15 cellular contexts compared by ENCODE assay signal in the genomic region with DNA sequence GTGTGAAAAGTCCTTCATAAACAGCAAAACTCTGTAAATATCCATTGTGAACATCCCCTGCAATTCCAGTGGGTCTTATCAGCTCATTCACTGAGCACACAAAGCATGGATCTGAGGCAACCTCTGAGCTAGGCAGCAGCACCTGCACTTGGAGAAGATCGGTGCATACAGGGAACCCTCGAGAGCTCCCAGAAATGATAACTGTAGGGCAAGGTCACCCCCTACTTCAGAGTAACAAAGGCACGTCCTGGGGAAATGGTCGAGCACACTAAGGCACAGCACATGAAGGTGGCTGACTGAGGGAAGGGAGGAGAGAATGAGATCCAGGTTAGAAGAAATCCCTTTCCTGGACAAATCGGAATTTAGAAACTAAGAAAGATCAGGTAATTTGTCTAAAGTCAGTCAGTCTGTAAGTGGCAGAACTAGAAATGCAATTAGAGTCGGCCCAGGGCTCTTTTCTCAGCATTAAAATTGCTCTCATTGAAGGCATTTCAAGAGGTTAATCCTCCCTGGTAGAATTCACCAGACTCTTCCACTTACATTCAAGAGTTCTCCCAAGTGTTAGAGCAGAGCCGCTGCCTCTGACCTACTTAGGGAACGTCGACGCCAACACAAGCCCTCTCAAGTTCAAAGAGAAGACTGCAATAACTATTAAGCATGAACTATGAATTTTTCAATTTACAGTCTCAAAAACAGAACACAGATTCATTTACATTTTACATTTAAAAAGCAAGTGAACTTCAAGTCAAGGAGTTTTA. TPM values are rescaled to one million over a fixed set of nuclear protein-coding genes. Genes with fewer than 3 reads are reported as not detected.
DNase-seq lines count a peak whose midpoint lies in the region; ATAC-seq and TF ChIP-seq lines count a peak whose summit lies in the region.
"Had no signal": no experiment of that assay in that cellular context is flagged by ENCODE, and none has a peak within 500 bp of the region (broad histone marks: within the 10 kb centered on the region; RNA-seq: fewer than 3 reads in every experiment).

No MANE protein-coding gene starts in this region.

- no peak overlapping the region for H2BK15ac ChIP-seq in mesenchymal stem cell (ENCODE audit: low read depth, poor library complexity, severe bottlenecking)

- peak overlapping the region in 1 of 2 experiments; percentile 74 for H3K23ac ChIP-seq in mesenchymal stem cell (ENCODE audit: low read length in 2 of 2)

- no peak overlapping the region for H3K18ac ChIP-seq in mesenchymal stem cell (ENCODE audit: low read depth in 1 of 2, low read length in 2 of 2)

- H3K9me3 ChIP-seq in mesenchymal stem cell (ENCODE audit: control insufficient read depth, low read length) (no peaks in the 10 kb centered on the region), thyroid gland (no peaks in the 10 kb centered on the region)
- H3K9me3 ChIP-seq: MG63, testis had no signal

- peaks cover 3 to 28% of the 10 kb centered on the region in 2 experiments for H3K36me3 ChIP-seq in mesenchymal stem cell (ENCODE audit: control insufficient read depth in 1 of 2, insufficient read depth in 2 of 2, low read depth in 1 of 2, low read length in 2 of 2)
- no peaks in the 10 kb centered on the region for H3K36me3 ChIP-seq in thyroid gland

- no peak overlapping the region for H2AFZ ChIP-seq in mesenchymal stem cell (ENCODE audit: low read depth, low read length)

- no peak for TF ChIP-seq POLR2A in thyroid gland (IDR thresholded peaks at IDR 0.05)

- no peak overlapping the region for H4K8ac ChIP-seq in mesenchymal stem cell (ENCODE audit: low read length)

- intact Hi-C loops in thyroid gland (cut with DNase I) (no loop called here), dorsolateral prefrontal cortex (cut with DNase I) (no loop called here)

- no peak overlapping the region for H2BK5ac ChIP-seq in mesenchymal stem cell (ENCODE audit: low read depth, low read length, poor library complexity, severe bottlenecking)

- peak; percentile 11 for ATAC-seq in foreskin keratinocyte
- ATAC-seq: HepG2 had no signal

- H2AK5ac ChIP-seq in mesenchymal stem cell (ENCODE audit: low read length, severe bottlenecking), result no peak overlapping the region

- H3K27me3 ChIP-seq in foreskin keratinocyte (no peaks in the 10 kb centered on the region), mesenchymal stem cell (ENCODE audit: control insufficient read depth in 1 of 2, insufficient read depth in 1 of 2, low read length in 2 of 2) (no peaks in the 10 kb centered on the region), thyroid gland (no peaks in the 10 kb centered on the region), dorsolateral prefrontal cortex (peaks cover 0 to 8% (median 0%) of the 10 kb centered on the region in 45 donors)
- H3K27me3 ChIP-seq: MG63, testis had no signal

- peaks cover 16% of the 10 kb centered on the region for H3K4me1 ChIP-seq in foreskin keratinocyte
- H3K4me1 ChIP-seq in mesenchymal stem cell (ENCODE audit: control insufficient read depth, insufficient read depth, low read depth, low read length), result peaks cover 31% of the 10 kb centered on the region
- peaks cover 20 to 42% of the 10 kb centered on the region in 2 donors for H3K4me1 ChIP-seq in thyroid gland
- H3K4me1 ChIP-seq: testis had no signal

- no peak overlapping the region for H3K14ac ChIP-seq in mesenchymal stem cell (ENCODE audit: low read length in 2 of 2)

- H2BK120ac ChIP-seq in mesenchymal stem cell (ENCODE audit: low read depth, low read length), result no peak overlapping the region

- WGBS in mesenchymal stem cell, result 62% methylated on average over 10 of the region's 10 CpGs
- WGBS in thyroid gland, 2 donors, result 18 to 39% methylated on average over 10 of the region's 10 CpGs

- H4K91ac ChIP-seq in mesenchymal stem cell (ENCODE audit: low read length), result no peak overlapping the region

- no peak overlapping the region for H3K4ac ChIP-seq in mesenchymal stem cell (ENCODE audit: low read depth in 1 of 2, low read length in 2 of 2)

- H3K27ac ChIP-seq in foreskin keratinocyte, result peak overlapping the region; percentile 17
- H3K27ac ChIP-seq in mesenchymal stem cell (ENCODE audit: low read length, poor library complexity, severe bottlenecking), result no peak overlapping the region
- H3K27ac ChIP-seq in thyroid gland, result peak overlapping the region in 2 of 3 donors; percentile 79 to 81
- no peak overlapping the region for H3K27ac ChIP-seq in dorsolateral prefrontal cortex
- H3K27ac ChIP-seq: testis had no signal

- TF ChIP-seq CTCF in foreskin keratinocyte (conservative IDR thresholded peaks at IDR 0.05) (no peak), thyroid gland (IDR thresholded peaks at IDR 0.05) (no peak), dorsolateral prefrontal cortex (IDR thresholded peaks at IDR 0.05 in 54 of 56, conservative IDR thresholded peaks at IDR 0.05 in 2 of 56; ENCODE audit: low read depth in 1 of 56, partially characterized antibody in 56 of 56) (no peak)

- DNase-seq in foreskin keratinocyte (no peak), mesenchymal stem cell (peak; percentile 54), thyroid gland (peak; percentile 62 to 72), iPS-NIHi11 (ENCODE audit: low spot score) (no peak), dorsolateral prefrontal cortex (no peak)
- no peak for DNase-seq in stimulated activated naive CD4-positive, alpha-beta T cell treated with Interleukin-2 at 50 U/mL for 16 hours (lab: John Stamatoyannopoulos, UW)
- DNase-seq: activated CD4-positive, alpha-beta T cell treated with anti-CD3 and anti-CD28 coated beads, Interleukin-2, amount 10 ng/mL, durations not matched to agents 7 days and 5 days; activated CD8-positive, alpha-beta memory T cell treated with anti-CD3 and anti-CD28 coated beads, Interleukin-2, amount 50 U/mL, for 48 hours; activated naive CD4-positive, alpha-beta T cell treated with anti-CD3 and anti-CD28 coated beads, Interleukin-2, amount 50 U/mL, for 16 hours; mesendoderm; MG63; NCI-H526 treated with DMSO at 0.1 percent for 48 hours; testis had no signal

- H3K4me3 ChIP-seq in mesenchymal stem cell (ENCODE audit: insufficient read depth in 1 of 2, low read depth in 1 of 2, low read length in 2 of 2), result no peak overlapping the region
- H3K4me3 ChIP-seq in thyroid gland (replicated peaks in 1 of 3), result no peak overlapping the region
- no peak overlapping the region for H3K4me3 ChIP-seq in dorsolateral prefrontal cortex
- H3K4me3 ChIP-seq: MG63, testis had no signal

- no peak overlapping the region for H2BK12ac ChIP-seq in mesenchymal stem cell (ENCODE audit: low read length in 2 of 2)

- H3K9ac ChIP-seq in mesenchymal stem cell (ENCODE audit: low read length), result no peak overlapping the region

- no peaks in the 10 kb centered on the region for H3K79me1 ChIP-seq in mesenchymal stem cell (replicated peaks; ENCODE audit: low read length, poor library complexity, severe bottlenecking)

- no peak overlapping the region for H3K4me2 ChIP-seq in mesenchymal stem cell (ENCODE audit: low read length, poor library complexity, severe bottlenecking)

TF ChIP-seq in PFSK-1, 5 proteins besides CTCF, POLR2A, EP300 and RAD21:
- TF ChIP-seq POLR2AphosphoS5 (IDR thresholded peaks at IDR 0.05; ENCODE audit: low read depth, low read length) (peak; percentile 65; the same call in 1 of the 2 replicates), SIN3A (IDR thresholded peaks at IDR 0.05; ENCODE audit: borderline replicate concordance, insufficient read depth, low read length) (no peak), FOXP2 (optimal IDR thresholded peaks at IDR 0.05; ENCODE audit: borderline replicate concordance, extremely low read depth, extremely low read length, insufficient read depth) (no peak), TAF1 (IDR thresholded peaks at IDR 0.05; ENCODE audit: borderline replicate concordance, insufficient read depth, low read length) (no peak)
- TF ChIP-seq, protein P1, sequence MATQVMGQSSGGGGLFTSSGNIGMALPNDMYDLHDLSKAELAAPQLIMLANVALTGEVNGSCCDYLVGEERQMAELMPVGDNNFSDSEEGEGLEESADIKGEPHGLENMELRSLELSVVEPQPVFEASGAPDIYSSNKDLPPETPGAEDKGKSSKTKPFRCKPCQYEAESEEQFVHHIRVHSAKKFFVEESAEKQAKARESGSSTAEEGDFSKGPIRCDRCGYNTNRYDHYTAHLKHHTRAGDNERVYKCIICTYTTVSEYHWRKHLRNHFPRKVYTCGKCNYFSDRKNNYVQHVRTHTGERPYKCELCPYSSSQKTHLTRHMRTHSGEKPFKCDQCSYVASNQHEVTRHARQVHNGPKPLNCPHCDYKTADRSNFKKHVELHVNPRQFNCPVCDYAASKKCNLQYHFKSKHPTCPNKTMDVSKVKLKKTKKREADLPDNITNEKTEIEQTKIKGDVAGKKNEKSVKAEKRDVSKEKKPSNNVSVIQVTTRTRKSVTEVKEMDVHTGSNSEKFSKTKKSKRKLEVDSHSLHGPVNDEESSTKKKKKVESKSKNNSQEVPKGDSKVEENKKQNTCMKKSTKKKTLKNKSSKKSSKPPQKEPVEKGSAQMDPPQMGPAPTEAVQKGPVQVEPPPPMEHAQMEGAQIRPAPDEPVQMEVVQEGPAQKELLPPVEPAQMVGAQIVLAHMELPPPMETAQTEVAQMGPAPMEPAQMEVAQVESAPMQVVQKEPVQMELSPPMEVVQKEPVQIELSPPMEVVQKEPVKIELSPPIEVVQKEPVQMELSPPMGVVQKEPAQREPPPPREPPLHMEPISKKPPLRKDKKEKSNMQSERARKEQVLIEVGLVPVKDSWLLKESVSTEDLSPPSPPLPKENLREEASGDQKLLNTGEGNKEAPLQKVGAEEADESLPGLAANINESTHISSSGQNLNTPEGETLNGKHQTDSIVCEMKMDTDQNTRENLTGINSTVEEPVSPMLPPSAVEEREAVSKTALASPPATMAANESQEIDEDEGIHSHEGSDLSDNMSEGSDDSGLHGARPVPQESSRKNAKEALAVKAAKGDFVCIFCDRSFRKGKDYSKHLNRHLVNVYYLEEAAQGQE (IDR thresholded peaks at IDR 0.05; ENCODE audit: insufficient read depth in 1 of 2, low read depth in 2 of 2, low read length in 2 of 2), result no peak
TF ChIP-seq in PFSK-1: peak in this region for 1.

RNA-seq across cellular contexts. Expression of a gene that starts 45.9 kb away (rescaled TPM):
- 1,212 TPM for polyA plus RNA-seq in PFSK-1 (2012; ENCODE audit: insufficient read length, low read depth)
- total RNA-seq in foreskin keratinocyte (91.4 and 96.5 TPM in 2 replicates), thyroid gland (10 to 100 TPM in 3 of 4 donors, 1 to 10 TPM in 1; 6.9 to 17.3 (median 13.6) TPM), dorsolateral prefrontal cortex (10 to 100 TPM in 91 of 120 experiments, 1 to 10 TPM in 29; 5.5 to 24.3 (median 12.2) TPM)
- polyA plus RNA-seq in foreskin keratinocyte, result 26.9 and 28.0 TPM in 2 replicates
- polyA plus RNA-seq in mesenchymal stem cell (2013, experiment 1 of 2), result 621 TPM
- 614 TPM for polyA plus RNA-seq in mesenchymal stem cell (2013, experiment 2 of 2)
- total RNA-seq: HepG2 had no signal
- polyA plus RNA-seq: HepG2 had no signal

Comparison
In these comparisons a context has a peak if more than half of its experiments do, and no peak if none do; other contexts are left out.
1. DNase-seq: peak in mesenchymal stem cell (single experiment) and thyroid gland (2 of 2); none in foreskin keratinocyte (0 of 2), stimulated activated naive CD4-positive, alpha-beta T cell treated with Interleukin-2 at 50 U/mL for 16 hours (single experiment), iPS-NIHi11 (single experiment) and dorsolateral prefrontal cortex (0 of 10).
2. H3K27ac ChIP-seq: peak in foreskin keratinocyte (single experiment) and thyroid gland (2 of 3); none in mesenchymal stem cell (single experiment) and dorsolateral prefrontal cortex (0 of 59).